Comparison of ENCODE assay signal across 8 cellular contexts in genomic region chr6:31702421-31702818, GRCh38. TPM values are rescaled to one million over a fixed set of nuclear protein-coding genes. Genes with fewer than 3 reads are reported as not detected.
A peak's percentile ranks its signal among the peaks of the same experiment; 100 is the strongest.
DNase-seq lines count a peak whose midpoint lies in the region; ATAC-seq and TF ChIP-seq lines count a peak whose summit lies in the region.

No MANE protein-coding gene starts in this region.

- peaks cover 0 to 15% of the 10 kb centered on the region in 2 experiments; a peak in 2 of 4 replicates for H3K4me1 ChIP-seq in SK-N-SH (ENCODE audit: control insufficient read depth in 1 of 2, insufficient read depth in 2 of 2, low read depth in 1 of 2, low read length in 1 of 2)

- H3K4me3 Mint-ChIP-seq in endothelial cell (ENCODE audit: unreplicated experiment): peak overlapping the region; percentile 99
- peak overlapping the region; percentile 95 to 100 (median 98) for H3K4me3 Mint-ChIP-seq in naive thymus-derived CD8-positive, alpha-beta T cell

- peak overlapping the region; percentile 91 for H2AFZ ChIP-seq in SK-N-SH (ENCODE audit: low read depth)

- H4K20me1 ChIP-seq in SK-N-SH (ENCODE audit: insufficient read depth): no peaks in the 10 kb centered on the region

- CTCF ChIA-PET in SK-N-SH (lab: Yijun Ruan, JAX): interaction anchor here (0.7 to 1.7 kb wide), 4 partner anchors 10 to 126 kb away, joined by 3 to 5 read pairs (median 4); partner anchors contain the start of gene MSH5

- H3K9me3 ChIP-seq in SK-N-SH: no peaks in the 10 kb centered on the region

- no peaks in the 10 kb centered on the region for H3K36me3 Mint-ChIP-seq in endothelial cell (ENCODE audit: low read depth, unreplicated experiment)
- peaks cover 0 to 32% (median 3%) of the 10 kb centered on the region in 3 donors for H3K36me3 Mint-ChIP-seq in naive thymus-derived CD8-positive, alpha-beta T cell

- H3F3A ChIP-seq in SK-N-SH (replicated peaks; ENCODE audit: insufficient read depth): peaks cover 12% of the 10 kb centered on the region

- no peak for TF ChIP-seq EP300 in SK-N-SH (IDR thresholded peaks at IDR 0.05; ENCODE audit: borderline replicate concordance in 1 of 2, low read depth in 1 of 2, low read length in 1 of 2)

- H3K4me3 ChIP-seq in H7 (ENCODE audit: insufficient read depth, low read depth, low read length): peak overlapping the region; percentile 87
- H3K4me3 ChIP-seq in SK-N-SH (ENCODE audit: low read depth in 2 of 2, low read length in 1 of 2): peak overlapping the region; percentile 81 to 98

- H3K27ac ChIP-seq in SK-N-SH (ENCODE audit: low read depth in 2 of 2, low read length in 1 of 2): peak overlapping the region; percentile 87 to 89

- peaks cover 6% of the 10 kb centered on the region for H3K27me3 Mint-ChIP-seq in endothelial cell (ENCODE audit: unreplicated experiment)
- no peaks in the 10 kb centered on the region for H3K27me3 Mint-ChIP-seq in naive thymus-derived CD8-positive, alpha-beta T cell

- TF ChIP-seq CTCF in SK-N-SH (IDR thresholded peaks at IDR 0.05): no peak
- no peak for TF ChIP-seq CTCF in endothelial cell (IDR thresholded peaks at IDR 0.05; ENCODE audit: unreplicated experiment)

- no peaks in the 10 kb centered on the region for H3K9me2 ChIP-seq in SK-N-SH

- H3K27ac Mint-ChIP-seq in endothelial cell (ENCODE audit: unreplicated experiment): peak overlapping the region; percentile 98
- peak overlapping the region; percentile 91 to 99 (median 96) for H3K27ac Mint-ChIP-seq in naive thymus-derived CD8-positive, alpha-beta T cell

- peaks cover 26% of the 10 kb centered on the region for H3K4me1 Mint-ChIP-seq in endothelial cell (ENCODE audit: unreplicated experiment)
- H3K4me1 Mint-ChIP-seq in naive thymus-derived CD8-positive, alpha-beta T cell: peaks cover 20 to 48% (median 38%) of the 10 kb centered on the region in 4 donors

- 3% methylated on average over 8 of the region's 8 CpGs for WGBS in SK-N-SH (ENCODE audit: low lambda C conversion rate)

- H3K27me3 ChIP-seq in H7 (ENCODE audit: control insufficient read depth, insufficient read depth, low read length): no peaks in the 10 kb centered on the region
- no peaks in the 10 kb centered on the region for H3K27me3 ChIP-seq in SK-N-SH (ENCODE audit: insufficient read depth)

- peak overlapping the region; percentile 95 for H3K9ac ChIP-seq in SK-N-SH

- POLR2A ChIA-PET in SK-N-SH (lab: Yijun Ruan, JAX): interaction anchor here (1.0 to 1.8 kb wide), 5 partner anchors 8 to 128 kb away, joined by 3 to 7 read pairs (median 4); partner anchors contain the start of genes HSPA1B and VARS1
- POLR2A ChIA-PET in naive thymus-derived CD8-positive, alpha-beta T cell (lab: Charles Lee): interaction anchor here (0.6 to 2.4 kb wide), 17 partner anchors 12 to 426 kb away, joined by 3 to 22 read pairs (median 7); partner anchors contain the start of genes ATF6B, BAG6, CSNK2B and DDAH2

- TF ChIP-seq RAD21 in SK-N-SH (IDR thresholded peaks at IDR 0.05; ENCODE audit: low read length): no peak

- H3K9me3 Mint-ChIP-seq in endothelial cell (ENCODE audit: unreplicated experiment): no peaks in the 10 kb centered on the region
- no peaks in the 10 kb centered on the region for H3K9me3 Mint-ChIP-seq in naive thymus-derived CD8-positive, alpha-beta T cell

- peak; percentile 78 for DNase-seq in H7
- DNase-seq in SK-N-SH: no peak
- peak; percentile 25 for DNase-seq in endothelial cell (ENCODE audit: low spot score)
- no peak for DNase-seq in naive thymus-derived CD8-positive, alpha-beta T cell
- no peak for DNase-seq in SW 1271 (lab: John Stamatoyannopoulos, UW)
- no peak for DNase-seq in HPDE6-E6E7 (ENCODE audit: extremely low spot score)
- DNase-seq in NCI-H2107 (lab: John Stamatoyannopoulos, UW): no peak

- H3K36me3 ChIP-seq in H7 (replicated peaks; ENCODE audit: control insufficient read depth, insufficient read depth, low read length) (no peaks in the 10 kb centered on the region), SK-N-SH (replicated peaks in 1 of 2; ENCODE audit: control insufficient read depth in 1 of 2, insufficient read depth in 2 of 2, low read length in 1 of 2) (peaks cover 0 to 17% of the 10 kb centered on the region in 2 experiments)

- peak; percentile 1 to 4 for ATAC-seq in naive thymus-derived CD8-positive, alpha-beta T cell
- no peak for ATAC-seq in GM21528 (IDR thresholded peaks at IDR 0.05; ENCODE audit: low FRiP score, unreplicated experiment)

- H3K79me2 ChIP-seq in SK-N-SH (ENCODE audit: insufficient read depth): peaks cover 36% of the 10 kb centered on the region

- H3K4me2 ChIP-seq in SK-N-SH: peak overlapping the region; percentile 97

TF ChIP-seq in SK-N-SH, 30 proteins besides CTCF, POLR2A, EP300 and RAD21 (continues in another document):
- no peak for TF ChIP-seq RCOR1 (IDR thresholded peaks at IDR 0.05; ENCODE audit: low read length)
- no peak for TF ChIP-seq EZH2phosphoT487 (IDR thresholded peaks at IDR 0.05; ENCODE audit: borderline replicate concordance, low read depth)
- TF ChIP-seq ELF1 (IDR thresholded peaks at IDR 0.05): no peak
- no peak for TF ChIP-seq RXRA (IDR thresholded peaks at IDR 0.05; ENCODE audit: borderline replicate concordance, low read depth)
- TF ChIP-seq TAF1 (IDR thresholded peaks at IDR 0.05; ENCODE audit: borderline replicate concordance, low read depth, low read length): no peak
- TF ChIP-seq POLR2AphosphoS5 (IDR thresholded peaks at IDR 0.05; ENCODE audit: low read depth, low read length): no peak
- no peak for TF ChIP-seq TEAD4 (IDR thresholded peaks at IDR 0.05; ENCODE audit: borderline replicate concordance, insufficient read depth)
- no peak for TF ChIP-seq ZBTB33 (IDR thresholded peaks at IDR 0.05; ENCODE audit: borderline replicate concordance, low read depth)
- TF ChIP-seq, protein P1, sequence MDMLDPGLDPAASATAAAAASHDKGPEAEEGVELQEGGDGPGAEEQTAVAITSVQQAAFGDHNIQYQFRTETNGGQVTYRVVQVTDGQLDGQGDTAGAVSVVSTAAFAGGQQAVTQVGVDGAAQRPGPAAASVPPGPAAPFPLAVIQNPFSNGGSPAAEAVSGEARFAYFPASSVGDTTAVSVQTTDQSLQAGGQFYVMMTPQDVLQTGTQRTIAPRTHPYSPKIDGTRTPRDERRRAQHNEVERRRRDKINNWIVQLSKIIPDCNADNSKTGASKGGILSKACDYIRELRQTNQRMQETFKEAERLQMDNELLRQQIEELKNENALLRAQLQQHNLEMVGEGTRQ (IDR thresholded peaks at IDR 0.05; ENCODE audit: borderline replicate concordance, low read depth, low read length): no peak
- TF ChIP-seq CHD2 (IDR thresholded peaks at IDR 0.05; ENCODE audit: low read length, partially characterized antibody): no peak

RNA-seq across cellular contexts. Expression of gene ABHD16A, which starts 0.7 kb away (rescaled TPM):
- 35.7 and 39.7 TPM in 2 replicates for total RNA-seq in H7 (2014; rRNA removed; shearing (Covaris generic))
- polyA plus RNA-seq in SK-N-SH (2012; rRNA removed): 49.3 and 52.9 TPM in 2 replicates
- polyA plus RNA-seq in SK-N-SH (2012; cell fraction: cytosol; rRNA removed): 23.6 and 32.2 TPM in 2 replicates
- 107 and 109 TPM in 2 replicates for polyA plus RNA-seq in SK-N-SH (2012; cell fraction: nucleus; rRNA removed)
- 54.7 TPM for total RNA-seq in endothelial cell (ENCODE audit: unreplicated experiment)
- total RNA-seq in naive thymus-derived CD8-positive, alpha-beta T cell: 10 to 100 TPM; 58.4 to 59.9 TPM
- polyA plus RNA-seq in naive thymus-derived CD8-positive, alpha-beta T cell: 10 to 100 TPM; 26.9 to 35.5 (median 34.1) TPM

RNA-seq across cellular contexts. Expression of gene LY6G6F, which starts 4.2 kb away (rescaled TPM):
- not detected in 2 replicates for total RNA-seq in H7 (2014; rRNA removed; shearing (Covaris generic))
- polyA plus RNA-seq in SK-N-SH (2012; rRNA removed): not detected in 2 replicates
- not detected in 2 replicates for polyA plus RNA-seq in SK-N-SH (2012; cell fraction: cytosol; rRNA removed)
- not detected in 2 replicates for polyA plus RNA-seq in SK-N-SH (2012; cell fraction: nucleus; rRNA removed)
- not detected for total RNA-seq in endothelial cell (ENCODE audit: unreplicated experiment)
- total RNA-seq in naive thymus-derived CD8-positive, alpha-beta T cell: not detected
- not detected for polyA plus RNA-seq in naive thymus-derived CD8-positive, alpha-beta T cell

RNA-seq across cellular contexts. Expression of gene LY6G6D, which starts 12.7 kb away (rescaled TPM):
- total RNA-seq in H7 (2014; rRNA removed; shearing (Covaris generic)): 2.8 TPM in 1 of 2 replicates, not detected in the other
- not detected in 2 replicates for polyA plus RNA-seq in SK-N-SH (2012; rRNA removed)
- polyA plus RNA-seq in SK-N-SH (2012; cell fraction: cytosol; rRNA removed): not detected in 2 replicates
- not detected in 2 replicates for polyA plus RNA-seq in SK-N-SH (2012; cell fraction: nucleus; rRNA removed)
- total RNA-seq in endothelial cell (ENCODE audit: unreplicated experiment): not detected
- not detected for total RNA-seq in naive thymus-derived CD8-positive, alpha-beta T cell
- polyA plus RNA-seq in naive thymus-derived CD8-positive, alpha-beta T cell: not detected

RNA-seq across cellular contexts. Expression of gene LY6G6C, which starts 19.1 kb away (rescaled TPM):
- total RNA-seq in H7 (2014; rRNA removed; shearing (Covaris generic)): not detected in 2 replicates
- polyA plus RNA-seq in SK-N-SH (2012; rRNA removed): 0.08 TPM in 1 of 2 replicates, not detected in the other
- not detected in 2 replicates for polyA plus RNA-seq in SK-N-SH (2012; cell fraction: cytosol; rRNA removed)
- 0.36 and 0.37 TPM in 2 replicates for polyA plus RNA-seq in SK-N-SH (2012; cell fraction: nucleus; rRNA removed)
- 0.28 TPM for total RNA-seq in endothelial cell (ENCODE audit: unreplicated experiment)
- total RNA-seq in naive thymus-derived CD8-positive, alpha-beta T cell: not detected
- polyA plus RNA-seq in naive thymus-derived CD8-positive, alpha-beta T cell: not detected

RNA-seq across cellular contexts. Expression of gene MPIG6B, which starts 20.8 kb away (rescaled TPM):
- not detected in 2 replicates for total RNA-seq in H7 (2014; rRNA removed; shearing (Covaris generic))
- polyA plus RNA-seq in SK-N-SH (2012; rRNA removed): not detected in 2 replicates
- not detected in 2 replicates for polyA plus RNA-seq in SK-N-SH (2012; cell fraction: cytosol; rRNA removed)
- not detected in 2 replicates for polyA plus RNA-seq in SK-N-SH (2012; cell fraction: nucleus; rRNA removed)
- total RNA-seq in endothelial cell (ENCODE audit: unreplicated experiment): not detected
- 1 to 10 TPM; 1.4 to 1.9 TPM for total RNA-seq in naive thymus-derived CD8-positive, alpha-beta T cell
- 1 to 10 TPM; 1.2 to 4.9 (median 1.3) TPM for polyA plus RNA-seq in naive thymus-derived CD8-positive, alpha-beta T cell

Comparison
In these comparisons a context has a peak if more than half of its experiments do, and no peak if none do; other contexts are left out.
1. DNase-seq: peak in H7 (single experiment) and endothelial cell (single experiment); none in SK-N-SH (single experiment), naive thymus-derived CD8-positive, alpha-beta T cell (0 of 10), SW 1271 (0 of 2), HPDE6-E6E7 (single experiment) and NCI-H2107 (single experiment).